In genomic region chr2:11395389-11395788, GRCh38 we compare ENCODE assay signal across 1 cellular context.
TF ChIP-seq lines count a peak whose summit lies in the region.

No MANE protein-coding gene starts in this region.

TF ChIP-seq in A549, 52 proteins besides CTCF, POLR2A, EP300 and RAD21 (continued from another document):
- TF ChIP-seq, protein P1, sequence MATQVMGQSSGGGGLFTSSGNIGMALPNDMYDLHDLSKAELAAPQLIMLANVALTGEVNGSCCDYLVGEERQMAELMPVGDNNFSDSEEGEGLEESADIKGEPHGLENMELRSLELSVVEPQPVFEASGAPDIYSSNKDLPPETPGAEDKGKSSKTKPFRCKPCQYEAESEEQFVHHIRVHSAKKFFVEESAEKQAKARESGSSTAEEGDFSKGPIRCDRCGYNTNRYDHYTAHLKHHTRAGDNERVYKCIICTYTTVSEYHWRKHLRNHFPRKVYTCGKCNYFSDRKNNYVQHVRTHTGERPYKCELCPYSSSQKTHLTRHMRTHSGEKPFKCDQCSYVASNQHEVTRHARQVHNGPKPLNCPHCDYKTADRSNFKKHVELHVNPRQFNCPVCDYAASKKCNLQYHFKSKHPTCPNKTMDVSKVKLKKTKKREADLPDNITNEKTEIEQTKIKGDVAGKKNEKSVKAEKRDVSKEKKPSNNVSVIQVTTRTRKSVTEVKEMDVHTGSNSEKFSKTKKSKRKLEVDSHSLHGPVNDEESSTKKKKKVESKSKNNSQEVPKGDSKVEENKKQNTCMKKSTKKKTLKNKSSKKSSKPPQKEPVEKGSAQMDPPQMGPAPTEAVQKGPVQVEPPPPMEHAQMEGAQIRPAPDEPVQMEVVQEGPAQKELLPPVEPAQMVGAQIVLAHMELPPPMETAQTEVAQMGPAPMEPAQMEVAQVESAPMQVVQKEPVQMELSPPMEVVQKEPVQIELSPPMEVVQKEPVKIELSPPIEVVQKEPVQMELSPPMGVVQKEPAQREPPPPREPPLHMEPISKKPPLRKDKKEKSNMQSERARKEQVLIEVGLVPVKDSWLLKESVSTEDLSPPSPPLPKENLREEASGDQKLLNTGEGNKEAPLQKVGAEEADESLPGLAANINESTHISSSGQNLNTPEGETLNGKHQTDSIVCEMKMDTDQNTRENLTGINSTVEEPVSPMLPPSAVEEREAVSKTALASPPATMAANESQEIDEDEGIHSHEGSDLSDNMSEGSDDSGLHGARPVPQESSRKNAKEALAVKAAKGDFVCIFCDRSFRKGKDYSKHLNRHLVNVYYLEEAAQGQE (IDR thresholded peaks at IDR 0.05): no peak
- TF ChIP-seq RARB (CRISPR knock-in tag; IDR thresholded peaks at IDR 0.05) (no peak), HDAC2 (IDR thresholded peaks at IDR 0.05) (no peak), E2F6 (IDR thresholded peaks at IDR 0.05; ENCODE audit: borderline replicate concordance, low read depth) (no peak), JUNB (IDR thresholded peaks at IDR 0.05) (no peak), KDM5A (IDR thresholded peaks at IDR 0.05) (no peak), BHLHE40 (IDR thresholded peaks at IDR 0.05; ENCODE audit: low read depth, low read length) (no peak), ZSCAN20 (CRISPR knock-in tag; IDR thresholded peaks at IDR 0.05) (no peak), PHF8 (IDR thresholded peaks at IDR 0.05; ENCODE audit: borderline replicate concordance, low read depth) (no peak), MAZ (IDR thresholded peaks at IDR 0.05; ENCODE audit: borderline replicate concordance, low read depth, low read length) (no peak), MAFK (IDR thresholded peaks at IDR 0.05; ENCODE audit: partially characterized antibody) (no peak), RNF2 (IDR thresholded peaks at IDR 0.05; ENCODE audit: borderline replicate concordance, low read depth) (no peak), TP53 (CRISPR knock-in tag; IDR thresholded peaks at IDR 0.05) (no peak)
- TF ChIP-seq, protein P2, sequence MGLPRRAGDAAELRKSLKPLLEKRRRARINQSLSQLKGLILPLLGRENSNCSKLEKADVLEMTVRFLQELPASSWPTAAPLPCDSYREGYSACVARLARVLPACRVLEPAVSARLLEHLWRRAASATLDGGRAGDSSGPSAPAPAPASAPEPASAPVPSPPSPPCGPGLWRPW (IDR thresholded peaks at IDR 0.05): no peak
- TF ChIP-seq, protein P3, sequence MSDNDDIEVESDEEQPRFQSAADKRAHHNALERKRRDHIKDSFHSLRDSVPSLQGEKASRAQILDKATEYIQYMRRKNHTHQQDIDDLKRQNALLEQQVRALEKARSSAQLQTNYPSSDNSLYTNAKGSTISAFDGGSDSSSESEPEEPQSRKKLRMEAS (IDR thresholded peaks at IDR 0.05): no peak
